Comparison of ENCODE assay signal across 17 cellular contexts in the genomic region with DNA sequence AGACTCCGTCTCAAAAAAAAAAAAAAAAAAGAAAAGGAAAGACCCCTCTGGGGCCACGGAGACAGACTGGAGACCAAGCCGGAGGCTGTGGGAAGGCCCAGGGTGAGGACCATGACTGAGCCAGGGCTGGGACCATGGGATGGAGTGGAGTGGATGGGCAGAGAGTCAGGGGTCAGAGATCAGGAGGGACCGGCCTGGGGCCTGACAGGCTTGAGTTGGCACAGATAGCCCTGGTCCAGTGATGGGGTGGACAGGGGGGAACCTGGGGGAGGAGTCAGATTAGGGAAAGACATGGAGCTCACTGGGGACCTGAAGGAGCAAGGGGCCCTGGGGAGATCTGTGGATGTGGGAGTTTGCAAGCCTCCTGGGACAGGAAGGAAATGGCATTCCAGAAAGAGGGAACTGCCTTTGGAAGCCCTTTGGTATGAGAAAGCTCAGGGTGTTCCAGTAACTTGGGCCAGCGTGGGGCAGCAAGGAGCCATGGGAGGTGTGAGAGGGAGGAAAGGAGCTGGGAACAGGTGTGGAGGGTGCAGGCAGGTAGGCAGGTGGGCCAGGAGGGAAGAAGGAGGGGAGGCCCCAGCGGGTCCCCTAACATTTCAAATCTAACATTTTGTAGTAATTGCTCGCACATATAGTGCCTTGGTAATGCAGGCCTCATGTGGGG. TPM values are rescaled to one million over a fixed set of nuclear protein-coding genes. Genes with fewer than 3 reads are reported as not detected.
DNase-seq lines count a peak whose midpoint lies in the region; ATAC-seq lines count a peak whose summit lies in the region.
"Had no signal": no experiment of that assay in that cellular context is flagged by ENCODE, and none has a peak within 500 bp of the region (broad histone marks: within the 10 kb centered on the region; RNA-seq: fewer than 3 reads in every experiment).

No MANE protein-coding gene starts in this region.

- H3K23ac ChIP-seq in neuronal stem cell (ENCODE audit: low read depth, low read length, poor library complexity), result no peak overlapping the region

- H3K4me1 ChIP-seq in neuronal stem cell (ENCODE audit: control insufficient read depth in 2 of 2, insufficient read depth in 1 of 2, low read depth in 1 of 2, low read length in 2 of 2), result peaks cover 0 to 2% of the 10 kb centered on the region in 2 donors

- H3K79me1 ChIP-seq in neuronal stem cell (ENCODE audit: low read depth, low read length), result no peaks in the 10 kb centered on the region

- no peak overlapping the region for H3K4me3 ChIP-seq in neuronal stem cell (ENCODE audit: low read length in 2 of 2)
- H3K4me3 ChIP-seq: dorsolateral prefrontal cortex, esophagus squamous epithelium had no signal

- peaks cover 24% of the 10 kb centered on the region for H3K36me3 Mint-ChIP-seq in activated CD8-positive, alpha-beta memory T cell treated with anti-CD3 and anti-CD28 coated beads, Interleukin-2, amount 10 ng/mL, durations not matched to agents 7 days and 5 days
- peaks cover 68% of the 10 kb centered on the region for H3K36me3 Mint-ChIP-seq in activated CD8-positive, alpha-beta T cell treated with anti-CD3 and anti-CD28 coated beads, Interleukin-2, amount 10 ng/mL, durations not matched to agents 7 days and 5 days (ENCODE audit: low read depth)
- H3K36me3 Mint-ChIP-seq: IgD-negative memory B cell had no signal

- H4K8ac ChIP-seq in neuronal stem cell (ENCODE audit: low read depth, low read length), result no peak overlapping the region

- no CpG with 5 or more reads among the region's 7 CpGs for WGBS in neuronal stem cell (ENCODE audit: extremely low coverage in 2 of 2, insufficient read length in 2 of 2, insufficient replicate concordance in 1 of 2), 2 donors

- H3K4me1 Mint-ChIP-seq in activated CD8-positive, alpha-beta memory T cell treated with anti-CD3 and anti-CD28 coated beads, Interleukin-2, amount 10 ng/mL, durations not matched to agents 7 days and 5 days, result peaks cover 12% of the 10 kb centered on the region
- H3K4me1 Mint-ChIP-seq in activated CD8-positive, alpha-beta T cell treated with anti-CD3 and anti-CD28 coated beads, Interleukin-2, amount 10 ng/mL, durations not matched to agents 7 days and 5 days (ENCODE audit: low read depth), result peaks cover 42% of the 10 kb centered on the region

- CTCF ChIA-PET in activated CD8-positive, alpha-beta memory T cell treated with anti-CD3 and anti-CD28 coated beads, Interleukin-2, amount 10 ng/mL, durations not matched to agents 7 days and 5 days (lab: Charles Lee), result interaction anchor here (1.4 to 1.5 kb wide), 2 partner anchors 15 to 90 kb away, joined by 3 to 4 read pairs; partner anchors contain the start of gene RPS11
- CTCF ChIA-PET in activated CD8-positive, alpha-beta T cell treated with anti-CD3 and anti-CD28 coated beads, Interleukin-2, amount 10 ng/mL, durations not matched to agents 7 days and 5 days (lab: Charles Lee), result interaction anchor here (1.3 kb wide), 1 partner anchor 90 kb away, joined by 3 read pairs; no protein-coding TSS in a partner anchor

- H2AK5ac ChIP-seq in neuronal stem cell (ENCODE audit: low read depth, low read length), result peak overlapping the region; percentile 25

- ATAC-seq in activated CD8-positive, alpha-beta memory T cell treated with anti-CD3 and anti-CD28 coated beads, Interleukin-2, amount 10 ng/mL, durations not matched to agents 7 days and 5 days, result no peak
- no peak for ATAC-seq in activated CD8-positive, alpha-beta T cell treated with anti-CD3 and anti-CD28 coated beads, Interleukin-2, amount 10 ng/mL, durations not matched to agents 7 days and 5 days
- ATAC-seq: left ventricle myocardium superior, sciatic nerve had no signal

- no peak overlapping the region for H3K4me2 ChIP-seq in neuronal stem cell (ENCODE audit: insufficient read depth, low read length, poor library complexity, severe bottlenecking)

- H2BK12ac ChIP-seq in neuronal stem cell (ENCODE audit: low read length), result no peak overlapping the region

- POLR2A ChIA-PET in activated CD8-positive, alpha-beta T cell treated with anti-CD3 and anti-CD28 coated beads, Interleukin-2, amount 10 ng/mL, durations not matched to agents 7 days and 5 days (lab: Charles Lee), result no interaction called here

- no peak overlapping the region for H3K4me3 Mint-ChIP-seq in activated CD8-positive, alpha-beta memory T cell treated with anti-CD3 and anti-CD28 coated beads, Interleukin-2, amount 10 ng/mL, durations not matched to agents 7 days and 5 days
- no peak overlapping the region for H3K4me3 Mint-ChIP-seq in activated CD8-positive, alpha-beta T cell treated with anti-CD3 and anti-CD28 coated beads, Interleukin-2, amount 10 ng/mL, durations not matched to agents 7 days and 5 days
- H3K4me3 Mint-ChIP-seq: IgD-negative memory B cell had no signal

- H2BK5ac ChIP-seq in neuronal stem cell (ENCODE audit: low read length), result no peak overlapping the region

- no peak overlapping the region for H2BK15ac ChIP-seq in neuronal stem cell (ENCODE audit: low read length)

- H3K18ac ChIP-seq in neuronal stem cell (ENCODE audit: low read length), result no peak overlapping the region

- H4K91ac ChIP-seq in neuronal stem cell (ENCODE audit: low read depth, low read length, poor library complexity), result no peak overlapping the region

- H3K9me3 ChIP-seq in neuronal stem cell (replicated peaks in 1 of 2; ENCODE audit: control insufficient read depth in 2 of 2, insufficient read depth in 1 of 2, low read depth in 1 of 2, low read length in 2 of 2), result no peaks in the 10 kb centered on the region
- H3K9me3 ChIP-seq: esophagus squamous epithelium had no signal

- intact Hi-C loops in cardiac septum (cut with DNase I), result no loop called here

- H3K36me3 ChIP-seq in neuronal stem cell (replicated peaks in 1 of 2; ENCODE audit: control insufficient read depth in 2 of 2, insufficient read depth in 2 of 2, low read length in 2 of 2), result no peaks in the 10 kb centered on the region
- H3K36me3 ChIP-seq: WERI-Rb-1 had no signal

- H2AFZ ChIP-seq in neuronal stem cell (ENCODE audit: low read length), result no peak overlapping the region

- no peak overlapping the region for H2BK120ac ChIP-seq in neuronal stem cell (ENCODE audit: low read depth, low read length)

- H3K9me3 Mint-ChIP-seq in activated CD8-positive, alpha-beta memory T cell treated with anti-CD3 and anti-CD28 coated beads, Interleukin-2, amount 10 ng/mL, durations not matched to agents 7 days and 5 days (ENCODE audit: low read depth), result no peaks in the 10 kb centered on the region
- H3K9me3 Mint-ChIP-seq in activated CD8-positive, alpha-beta T cell treated with anti-CD3 and anti-CD28 coated beads, Interleukin-2, amount 10 ng/mL, durations not matched to agents 7 days and 5 days (ENCODE audit: insufficient read depth), result no peaks in the 10 kb centered on the region
- H3K9me3 Mint-ChIP-seq: IgD-negative memory B cell had no signal

- no peak overlapping the region for H3K14ac ChIP-seq in neuronal stem cell (ENCODE audit: low read length)

- no peaks in the 10 kb centered on the region for H3K27me3 Mint-ChIP-seq in activated CD8-positive, alpha-beta memory T cell treated with anti-CD3 and anti-CD28 coated beads, Interleukin-2, amount 10 ng/mL, durations not matched to agents 7 days and 5 days
- H3K27me3 Mint-ChIP-seq in activated CD8-positive, alpha-beta T cell treated with anti-CD3 and anti-CD28 coated beads, Interleukin-2, amount 10 ng/mL, durations not matched to agents 7 days and 5 days (ENCODE audit: low read depth), result no peaks in the 10 kb centered on the region
- H3K27me3 Mint-ChIP-seq: IgD-negative memory B cell had no signal

- DNase-seq in activated CD8-positive, alpha-beta memory T cell treated with anti-CD3 and anti-CD28 coated beads, Interleukin-2, amount 10 ng/mL, durations not matched to agents 7 days and 5 days, result no peak
- DNase-seq in activated CD8-positive, alpha-beta memory T cell treated with anti-CD3 and anti-CD28 coated beads for 24 hours, result no peak
- DNase-seq in activated CD8-positive, alpha-beta T cell treated with anti-CD3 and anti-CD28 coated beads, Interleukin-2, amount 10 ng/mL, durations not matched to agents 7 days and 5 days, result no peak
- DNase-seq in neuronal stem cell (ENCODE audit: low spot score) (no peak), cardiac septum (ENCODE audit: low spot score) (no peak), iPS-NIHi7 (ENCODE audit: extremely low spot score) (no peak)
- DNase-seq: ACHN; activated CD8-positive, alpha-beta memory T cell treated with anti-CD3 and anti-CD28 coated beads, Interleukin-2, amount 50 U/mL, for 48 hours; DMS79 treated with DMSO at 0.1 percent for 48 hours; dorsolateral prefrontal cortex; esophagus squamous epithelium; left ventricle myocardium superior; NCI-H187; WERI-Rb-1 had no signal

- no peak overlapping the region for H3K9ac ChIP-seq in neuronal stem cell (ENCODE audit: low read depth, low read length, poor library complexity)

- no peak overlapping the region for H3K4ac ChIP-seq in neuronal stem cell (ENCODE audit: low read length)

- no peak overlapping the region for H3K27ac ChIP-seq in neuronal stem cell (replicated peaks; ENCODE audit: low read length)
- H3K27ac ChIP-seq: dorsolateral prefrontal cortex, esophagus squamous epithelium, WERI-Rb-1 had no signal

- H3K27me3 ChIP-seq in neuronal stem cell (ENCODE audit: control insufficient read depth in 3 of 3, insufficient read depth in 3 of 3, low read depth in 1 of 3, low read length in 3 of 3), result no peaks in the 10 kb centered on the region
- H3K27me3 ChIP-seq: dorsolateral prefrontal cortex, esophagus squamous epithelium had no signal

- H3K27ac Mint-ChIP-seq in activated CD8-positive, alpha-beta memory T cell treated with anti-CD3 and anti-CD28 coated beads, Interleukin-2, amount 10 ng/mL, durations not matched to agents 7 days and 5 days, result peak overlapping the region; percentile 43
- peak overlapping the region; percentile 68 for H3K27ac Mint-ChIP-seq in activated CD8-positive, alpha-beta T cell treated with anti-CD3 and anti-CD28 coated beads, Interleukin-2, amount 10 ng/mL, durations not matched to agents 7 days and 5 days

RNA-seq across cellular contexts. Expression of gene RPL13A, which starts 6.3 kb away (rescaled TPM):
- 1,000 to 10,000 TPM; 2,143 to 2,523 TPM for total RNA-seq in activated CD8-positive, alpha-beta memory T cell treated with anti-CD3 and anti-CD28 coated beads, Interleukin-2, amount 10 ng/mL, durations not matched to agents 7 days and 5 days
- total RNA-seq in activated CD8-positive, alpha-beta T cell treated with anti-CD3 and anti-CD28 coated beads, Interleukin-2, amount 10 ng/mL, durations not matched to agents 7 days and 5 days, result 1,000 to 10,000 TPM; 1,992 to 2,019 TPM
- 6,856 TPM for polyA plus RNA-seq in neuronal stem cell (2013, experiment 1 of 2)
- 6,819 TPM for polyA plus RNA-seq in neuronal stem cell (2013, experiment 2 of 2)
- 1,030 TPM for total RNA-seq in cardiac septum

RNA-seq across cellular contexts. Expression of gene FLT3LG, which starts 7.1 kb away (rescaled TPM):
- 100 to 1,000 TPM; 112 to 151 TPM for total RNA-seq in activated CD8-positive, alpha-beta memory T cell treated with anti-CD3 and anti-CD28 coated beads, Interleukin-2, amount 10 ng/mL, durations not matched to agents 7 days and 5 days
- total RNA-seq in activated CD8-positive, alpha-beta T cell treated with anti-CD3 and anti-CD28 coated beads, Interleukin-2, amount 10 ng/mL, durations not matched to agents 7 days and 5 days, result 100 to 1,000 TPM; 280 to 297 TPM
- 2.0 TPM for polyA plus RNA-seq in neuronal stem cell (2013, experiment 1 of 2)
- 2.1 TPM for polyA plus RNA-seq in neuronal stem cell (2013, experiment 2 of 2)
- total RNA-seq in cardiac septum, result 3.8 TPM
- total RNA-seq: bronchial epithelial cell had no signal

RNA-seq across cellular contexts. Expression of gene RPS11, which starts 15.1 kb away (rescaled TPM):
- total RNA-seq in activated CD8-positive, alpha-beta memory T cell treated with anti-CD3 and anti-CD28 coated beads, Interleukin-2, amount 10 ng/mL, durations not matched to agents 7 days and 5 days, result 1,000 to 10,000 TPM; 1,876 to 2,018 TPM
- 1,000 to 10,000 TPM; 2,117 to 2,361 TPM for total RNA-seq in activated CD8-positive, alpha-beta T cell treated with anti-CD3 and anti-CD28 coated beads, Interleukin-2, amount 10 ng/mL, durations not matched to agents 7 days and 5 days
- 5,708 TPM for polyA plus RNA-seq in neuronal stem cell (2013, experiment 1 of 2)
- polyA plus RNA-seq in neuronal stem cell (2013, experiment 2 of 2), result 5,584 TPM
- 729 TPM for total RNA-seq in cardiac septum

RNA-seq across cellular contexts. Expression of gene ALDH16A1, which starts 28.1 kb away (rescaled TPM):
- total RNA-seq in activated CD8-positive, alpha-beta memory T cell treated with anti-CD3 and anti-CD28 coated beads, Interleukin-2, amount 10 ng/mL, durations not matched to agents 7 days and 5 days, result 10 to 100 TPM; 37.2 to 45.2 TPM
- total RNA-seq in activated CD8-positive, alpha-beta T cell treated with anti-CD3 and anti-CD28 coated beads, Interleukin-2, amount 10 ng/mL, durations not matched to agents 7 days and 5 days, result 10 to 100 TPM; 36.6 to 37.5 TPM
- 10.8 TPM for polyA plus RNA-seq in neuronal stem cell (2013, experiment 1 of 2)
- polyA plus RNA-seq in neuronal stem cell (2013, experiment 2 of 2), result 11.4 TPM
- total RNA-seq in cardiac septum, result 7.7 TPM

RNA-seq across cellular contexts. Expression of gene PIH1D1, which starts 29.5 kb away (rescaled TPM):
- total RNA-seq in activated CD8-positive, alpha-beta memory T cell treated with anti-CD3 and anti-CD28 coated beads, Interleukin-2, amount 10 ng/mL, durations not matched to agents 7 days and 5 days, result 100 to 1,000 TPM; 148 to 158 TPM
- 100 to 1,000 TPM; 128 to 129 TPM for total RNA-seq in activated CD8-positive, alpha-beta T cell treated with anti-CD3 and anti-CD28 coated beads, Interleukin-2, amount 10 ng/mL, durations not matched to agents 7 days and 5 days
- polyA plus RNA-seq in neuronal stem cell (2013, experiment 1 of 2), result 94.4 TPM
- polyA plus RNA-seq in neuronal stem cell (2013, experiment 2 of 2), result 94.2 TPM
- 24.2 TPM for total RNA-seq in cardiac septum

Comparison
In these comparisons a context has a peak if more than half of its experiments do, and no peak if none do; other contexts are left out.
1. RNA of gene FLT3LG, which starts 7.1 kb away (total RNA-seq): 280 to 297 TPM in activated CD8-positive, alpha-beta T cell treated with anti-CD3 and anti-CD28 coated beads, Interleukin-2, amount 10 ng/mL, durations not matched to agents 7 days and 5 days and 112 to 151 TPM in activated CD8-positive, alpha-beta memory T cell treated with anti-CD3 and anti-CD28 coated beads, Interleukin-2, amount 10 ng/mL, durations not matched to agents 7 days and 5 days; 3.8 TPM in cardiac septum (single experiment); every median in the first group is over 10 times any median in the second.